In the genomic region with DNA sequence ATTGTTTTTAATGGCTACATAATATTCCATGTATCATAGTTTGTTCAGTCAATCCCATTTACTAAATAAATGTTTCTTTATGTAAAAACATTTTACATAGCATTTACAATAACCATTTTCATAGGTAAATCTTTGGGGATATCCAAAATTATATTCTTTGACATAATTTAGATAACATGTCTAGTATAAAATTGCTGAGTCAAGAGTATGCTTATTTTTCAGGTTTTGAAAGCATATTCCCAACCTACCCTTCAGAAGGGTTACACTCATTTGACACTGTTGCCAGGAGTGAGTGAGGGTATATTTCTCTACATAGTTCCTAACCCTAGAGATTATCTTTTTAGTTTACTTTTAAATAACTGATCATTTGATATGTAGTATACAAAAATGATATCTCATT, we compare ENCODE assay signal across 26 cellular contexts.
DNase-seq lines count a peak whose midpoint lies in the region; ATAC-seq, FAIRE-seq and TF ChIP-seq lines count a peak whose summit lies in the region.
"Had no signal": no experiment of that assay in that cellular context is flagged by ENCODE, and none has a peak within 500 bp of the region (broad histone marks: within the 10 kb centered on the region; RNA-seq: fewer than 3 reads in every experiment).

No MANE protein-coding gene starts in this region.

- no peak overlapping the region for H3K14ac ChIP-seq in IMR-90 (replicated peaks; ENCODE audit: low read depth, low read length)

- H3K56ac ChIP-seq in IMR-90 (ENCODE audit: extremely low read depth, insufficient read depth, low read length): no peak overlapping the region

- POLR2A ChIA-PET in A549 (lab: Yijun Ruan, JAX) (no interaction called here), IMR-90 (lab: Charles Lee; ENCODE audit: unreplicated experiment) (no interaction called here)

- no peak overlapping the region for H4K8ac ChIP-seq in IMR-90 (ENCODE audit: low read depth in 2 of 2, low read length in 2 of 2)

- CTCF ChIA-PET in A549 (lab: Yijun Ruan, JAX): interaction anchor here (1.0 to 16.0 kb wide), 4 partner anchors 8 to 321 kb away, joined by 4 to 249 read pairs (median 56); no protein-coding TSS in a partner anchor
- CTCF ChIA-PET in IMR-90 (lab: Yijun Ruan, JAX): no interaction called here

- no peak overlapping the region for H3K4me3 ChIP-seq in A549
- H3K4me3 ChIP-seq in IMR-90 (ENCODE audit: insufficient read depth, low read depth, low read length): no peak overlapping the region
- H3K4me3 ChIP-seq in dorsolateral prefrontal cortex: no peak overlapping the region
- H3K4me3 ChIP-seq: BLaER1 treated with 17β-estradiol and CSF1 and Interleukin-3, amounts not matched to agents 10 nM and 100 nM; GM12878 had no signal

- H4K5ac ChIP-seq in IMR-90 (ENCODE audit: low read depth, low read length): no peak overlapping the region

- H3K18ac ChIP-seq in IMR-90 (ENCODE audit: low read depth, low read length): no peak overlapping the region

- H2AK5ac ChIP-seq in IMR-90 (ENCODE audit: low read depth, low read length): no peak overlapping the region

- H3K9ac ChIP-seq in IMR-90 (ENCODE audit: low read depth, low read length): no peak overlapping the region
- H3K9ac ChIP-seq: BLaER1 treated with 17β-estradiol and CSF1 and Interleukin-3, amounts not matched to agents 10 nM and 100 nM had no signal

- H2AK9ac ChIP-seq in IMR-90 (replicated peaks; ENCODE audit: low read depth, low read length, poor library complexity): no peak overlapping the region

- no peak overlapping the region for H3K23ac ChIP-seq in IMR-90 (ENCODE audit: low read depth, low read length)

- no peak overlapping the region for H2BK5ac ChIP-seq in IMR-90 (ENCODE audit: low read depth, low read length, poor library complexity, severe bottlenecking)

- intact Hi-C loops in IMR-90 (cut with micrococcal nuclease) (loop anchor here (5.0 kb wide), 1 partner anchor 453 kb away; no protein-coding TSS in a partner anchor), dorsolateral prefrontal cortex (cut with DNase I) (loop anchor here in 1 of 2 donors (10.0 kb wide), 1 partner anchor 195 kb away; no protein-coding TSS in a partner anchor)

- FAIRE-seq in A549 (lab: Jason Lieb, UNC): peak; percentile 80
- FAIRE-seq: A204.1, D721Med, GM12878, GM12892, GM18507 had no signal

- no peaks in the 10 kb centered on the region for H3K9me1 ChIP-seq in IMR-90 (ENCODE audit: insufficient read depth, low read length)

- TF ChIP-seq EP300 in A549 (IDR thresholded peaks at IDR 0.05): no peak

- no peak for ATAC-seq in A549
- no peak for ATAC-seq in IMR-90 (ENCODE audit: low read depth)
- ATAC-seq in HG03521 (IDR thresholded peaks at IDR 0.05; ENCODE audit: unreplicated experiment): no peak
- ATAC-seq: CD8-positive, alpha-beta T cell; GM12878 had no signal

- H2AFZ ChIP-seq in IMR-90 (replicated peaks; ENCODE audit: low read length, poor library complexity): no peak overlapping the region

- no peaks in the 10 kb centered on the region for H3K36me3 ChIP-seq in IMR-90 (ENCODE audit: control insufficient read depth, insufficient read depth, low read length)
- H3K36me3 ChIP-seq: BLaER1 treated with 17β-estradiol and CSF1 and Interleukin-3, amounts not matched to agents 10 nM and 100 nM had no signal

- no peak for TF ChIP-seq RAD21 in A549 (conservative IDR thresholded peaks at IDR 0.05 in 1 of 2, IDR thresholded peaks at IDR 0.05 in 1 of 2)
- no peak for TF ChIP-seq RAD21 in IMR-90 (IDR thresholded peaks at IDR 0.05; ENCODE audit: low read length)

- no peak for TF ChIP-seq CTCF in A549 (IDR thresholded peaks at IDR 0.05)
- TF ChIP-seq CTCF in IMR-90 (conservative IDR thresholded peaks at IDR 0.05; ENCODE audit: low read depth, low read length): no peak
- TF ChIP-seq CTCF in dorsolateral prefrontal cortex (IDR thresholded peaks at IDR 0.05 in 54 of 56, conservative IDR thresholded peaks at IDR 0.05 in 2 of 56; ENCODE audit: low read depth in 1 of 56, partially characterized antibody in 56 of 56): no peak

- H2BK15ac ChIP-seq in IMR-90 (ENCODE audit: low read depth, low read length): no peak overlapping the region

- no peak overlapping the region for H2BK20ac ChIP-seq in IMR-90 (ENCODE audit: low read depth, low read length)

- in situ Hi-C loops in IMR-90 (cut with MboI; ENCODE audit: low sequenced_read_pairs): no loop called here

- no peak overlapping the region for H3K4ac ChIP-seq in IMR-90 (ENCODE audit: low read depth, low read length)

- no peaks in the 10 kb centered on the region for H3K4me1 ChIP-seq in A549
- no peaks in the 10 kb centered on the region for H3K4me1 ChIP-seq in IMR-90 (ENCODE audit: control insufficient read depth, insufficient read depth, low read length)
- H3K4me1 ChIP-seq: Caco-2 had no signal

- TF ChIP-seq POLR2A in A549 (IDR thresholded peaks at IDR 0.05; ENCODE audit: low read length) (no peak), IMR-90 (IDR thresholded peaks at IDR 0.05; ENCODE audit: low read depth, low read length) (no peak)

- no peaks in the 10 kb centered on the region for H3K79me1 ChIP-seq in IMR-90 (ENCODE audit: low read depth in 1 of 2, low read length in 2 of 2)

- no peaks in the 10 kb centered on the region for H3K27me3 ChIP-seq in IMR-90 (ENCODE audit: control insufficient read depth, insufficient read depth, low read length)
- H3K27me3 ChIP-seq in dorsolateral prefrontal cortex: no peaks in the 10 kb centered on the region
- H3K27me3 ChIP-seq: BLaER1 treated with 17β-estradiol and CSF1 and Interleukin-3, amounts not matched to agents 10 nM and 100 nM had no signal

- H3K9me3 ChIP-seq in A549 (no peaks in the 10 kb centered on the region), IMR-90 (ENCODE audit: control insufficient read depth, insufficient read depth, low read length) (no peaks in the 10 kb centered on the region)
- H3K9me3 ChIP-seq: BLaER1 treated with 17β-estradiol and CSF1 and Interleukin-3, amounts not matched to agents 10 nM and 100 nM; Caco-2 had no signal

- H4K91ac ChIP-seq in IMR-90 (ENCODE audit: insufficient read depth, low read depth, low read length): no peak overlapping the region

- no peaks in the 10 kb centered on the region for H4K20me1 ChIP-seq in IMR-90 (ENCODE audit: insufficient read depth, low read length)
- H4K20me1 ChIP-seq: BLaER1 treated with 17β-estradiol and CSF1 and Interleukin-3, amounts not matched to agents 10 nM and 100 nM had no signal

- dilution Hi-C loops in IMR-90 (cut with HindIII; ENCODE audit: low sequenced_read_pairs, unreplicated experiment): loop anchor here (25.0 kb wide), 1 partner anchor 307 kb away; no protein-coding TSS in a partner anchor

- H3K27ac ChIP-seq in A549: no peak overlapping the region
- H3K27ac ChIP-seq in IMR-90 (ENCODE audit: insufficient read depth, low read length): no peak overlapping the region
- H3K27ac ChIP-seq in dorsolateral prefrontal cortex: peak overlapping the region in 34 of 59 donors; percentile 4 to 100 (median 96)
- H3K27ac ChIP-seq: BLaER1 treated with 17β-estradiol and CSF1 and Interleukin-3, amounts not matched to agents 10 nM and 100 nM; C4-2B had no signal

- H2BK120ac ChIP-seq in IMR-90 (ENCODE audit: low read depth, low read length): no peak overlapping the region

- H3K4me2 ChIP-seq in A549 (no peak overlapping the region), IMR-90 (ENCODE audit: low read depth, low read length) (no peak overlapping the region)
- H3K4me2 ChIP-seq: BLaER1 treated with 17β-estradiol and CSF1 and Interleukin-3, amounts not matched to agents 10 nM and 100 nM had no signal

- no TSS peak for BruUV-seq in IMR-90 (replicated peaks; lab: Mats Ljungman, UMichigan)

- DNase-seq in A549 (ENCODE audit: low read depth in 1 of 2, low spot score in 1 of 2) (no peak), IMR-90 (no peak), dorsolateral prefrontal cortex (no peak), NOMO-1 (lab: John Stamatoyannopoulos, UW; ENCODE audit: unreplicated experiment in 2 of 2) (no peak), glomerular visceral epithelial cell (ENCODE audit: extremely low spot score) (no peak)
- DNase-seq: 8988T; AML-193; Caco-2; Calu3; CD4-positive, alpha-beta T cell; CD8-positive, alpha-beta T cell; DMS 273 treated with DMSO at 0.1 percent for 48 hours; DMS153; DMS53; DMS79; DND-41; EL; GDM1 had no signal

TF ChIP-seq in A549, 52 proteins besides CTCF, POLR2A, EP300 and RAD21 (continues in another document):
- peak; percentile 66 for TF ChIP-seq MAFK (IDR thresholded peaks at IDR 0.05; ENCODE audit: partially characterized antibody)

TF ChIP-seq in IMR-90, 13 proteins besides CTCF, POLR2A, EP300 and RAD21:
- TF ChIP-seq MAFK (IDR thresholded peaks at IDR 0.05; ENCODE audit: low read depth, low read length) (peak; percentile 46), CHD1 (IDR thresholded peaks at IDR 0.05; ENCODE audit: low read depth, low read length) (no peak)

Comparison
In these comparisons a context has a peak if more than half of its experiments do, and no peak if none do; other contexts are left out.
1. H3K27ac ChIP-seq: peak in dorsolateral prefrontal cortex (34 of 59); none in A549 (0 of 2) and IMR-90 (single experiment).